In the genomic region with DNA sequence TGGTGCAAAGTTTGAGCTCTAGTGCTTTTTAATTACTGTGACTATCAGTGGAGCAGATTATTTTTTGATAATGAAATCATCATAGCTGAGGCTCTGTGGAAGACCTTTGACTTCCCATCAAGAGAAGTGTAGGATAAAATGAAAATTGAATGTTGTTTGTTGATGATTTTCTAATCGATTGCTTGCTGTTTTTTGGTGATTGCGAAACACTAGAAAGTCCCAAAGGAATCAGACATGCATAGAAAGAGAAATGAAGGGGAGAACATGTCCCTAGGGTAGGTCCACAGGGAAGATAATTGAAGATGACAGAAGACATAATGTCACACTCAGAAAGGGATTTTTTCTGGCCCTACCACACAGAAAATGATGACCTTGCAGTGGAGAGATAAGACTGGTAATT, we compare ENCODE assay signal across 23 cellular contexts.
"Had no signal": no experiment of that assay in that cellular context is flagged by ENCODE, and none has a peak within 500 bp of the region (broad histone marks: within the 10 kb centered on the region; RNA-seq: fewer than 3 reads in every experiment).

No MANE protein-coding gene starts in this region.

- H3K27me3 Mint-ChIP-seq: naive thymus-derived CD4-positive, alpha-beta T cell; stimulated activated naive CD8-positive, alpha-beta T cell treated with anti-CD3 and anti-CD28 coated beads, Interleukin-15, amount 100 ng/mL, for 72 hours had no signal

- H3K9me3 ChIP-seq: lower lobe of right lung, right atrium auricular region, suprapubic skin, transverse colon, vagina had no signal

- DNase-seq: cortex of kidney; head of caudate nucleus; left ventricle myocardium superior; lower lobe of right lung; mesendoderm; midbrain; naive thymus-derived CD4-positive, alpha-beta T cell; stimulated activated CD4-positive, alpha-beta T cell treated with anti-CD3 and anti-CD28 coated beads, Interleukin-12 subunit alpha, Interleukin-12 subunit beta, amount 100 ng/mL, for 4 hours; stimulated activated CD4-positive, alpha-beta T cell treated with anti-CD3 and anti-CD28 coated beads, Interleukin-1b, Interleukin-23, amount 100 ng/mL, for 48 hours; stimulated activated CD4-positive, alpha-beta T cell treated with anti-CD3 and anti-CD28 coated beads, Interleukin-4, amount 100 ng/mL, for 1 hour; stimulated activated CD8-positive, alpha-beta memory T cell treated with anti-CD3 and anti-CD28 coated beads, Interleukin-4, amount 100 ng/mL, for 48 hours; stimulated activated naive CD4-positive, alpha-beta T cell; stimulated activated naive CD8-positive, alpha-beta T cell treated with anti-CD3 and anti-CD28 coated beads, Interleukin-15, amount 100 ng/mL, for 72 hours; transverse colon had no signal

- H3K27ac Mint-ChIP-seq: naive thymus-derived CD4-positive, alpha-beta T cell; neural progenitor cell; progenitor cell of endocrine pancreas; stimulated activated naive CD8-positive, alpha-beta T cell treated with anti-CD3 and anti-CD28 coated beads, Interleukin-15, amount 100 ng/mL, for 72 hours had no signal

- H3K36me3 ChIP-seq: lower lobe of right lung, neural progenitor cell, right atrium auricular region, suprapubic skin, transverse colon, vagina had no signal

- ATAC-seq: left ventricle myocardium superior; lower lobe of right lung; naive thymus-derived CD4-positive, alpha-beta T cell; sciatic nerve; stimulated activated naive CD8-positive, alpha-beta T cell treated with anti-CD3 and anti-CD28 coated beads, Interleukin-15, amount 100 ng/mL, for 72 hours had no signal

- H3K4me3 Mint-ChIP-seq: naive thymus-derived CD4-positive, alpha-beta T cell; nephron; neural progenitor cell; stimulated activated naive CD8-positive, alpha-beta T cell treated with anti-CD3 and anti-CD28 coated beads, Interleukin-15, amount 100 ng/mL, for 72 hours had no signal

- H3K27ac ChIP-seq: lower lobe of right lung, neural progenitor cell, parathyroid adenoma, right atrium auricular region, suprapubic skin, transverse colon, vagina had no signal

- H3K4me3 ChIP-seq: lower lobe of right lung, neural progenitor cell, right atrium auricular region, smooth muscle cell, suprapubic skin, transverse colon, vagina had no signal

- H3K27me3 ChIP-seq: neural progenitor cell, right atrium auricular region, suprapubic skin, transverse colon, vagina had no signal

- H3K9me3 Mint-ChIP-seq: naive thymus-derived CD4-positive, alpha-beta T cell; nephron; neural progenitor cell; stimulated activated naive CD8-positive, alpha-beta T cell treated with anti-CD3 and anti-CD28 coated beads, Interleukin-15, amount 100 ng/mL, for 72 hours had no signal

- H3K4me1 ChIP-seq: lower lobe of right lung, neural progenitor cell, parathyroid adenoma, right atrium auricular region, suprapubic skin, transverse colon, vagina had no signal

- H3K36me3 Mint-ChIP-seq: neural progenitor cell had no signal

- H3K4me1 Mint-ChIP-seq: neural progenitor cell; stimulated activated naive CD8-positive, alpha-beta T cell treated with anti-CD3 and anti-CD28 coated beads, Interleukin-15, amount 100 ng/mL, for 72 hours had no signal
